17 cellular contexts compared by ENCODE assay signal in the genomic region with DNA sequence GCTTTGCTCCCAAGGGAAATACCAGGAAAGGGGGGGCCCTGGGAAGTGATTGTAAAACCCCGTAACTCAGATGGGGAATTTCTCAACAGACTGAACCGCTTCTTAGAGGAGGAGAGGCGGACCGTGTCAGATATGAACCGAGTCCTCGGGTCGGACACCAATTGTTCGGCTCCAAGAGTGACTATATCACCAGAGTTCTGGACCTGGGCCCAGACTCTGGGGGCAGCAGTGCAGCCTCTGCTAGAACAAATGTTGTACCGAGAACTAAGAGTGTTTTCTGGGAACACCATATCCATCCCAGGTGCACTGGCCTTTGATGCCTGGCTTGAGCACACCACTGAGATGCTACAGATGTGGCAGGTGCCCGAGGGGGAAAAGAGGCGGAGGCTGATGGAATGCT. TPM values are rescaled to one million over a fixed set of nuclear protein-coding genes. Genes with fewer than 3 reads are reported as not detected.
DNase-seq lines count a peak whose midpoint lies in the region; ATAC-seq and TF ChIP-seq lines count a peak whose summit lies in the region.
"Had no signal": no experiment of that assay in that cellular context is flagged by ENCODE, and none has a peak within 500 bp of the region (broad histone marks: within the 10 kb centered on the region; RNA-seq: fewer than 3 reads in every experiment).

No MANE protein-coding gene starts in this region.

- no peak overlapping the region for H3K27ac ChIP-seq in left lung
- H3K27ac ChIP-seq: HL-60, Peyer's patch had no signal

- CTCF ChIA-PET in Calu3 (lab: Charles Lee) = no interaction called here

- peaks cover 4% of the 10 kb centered on the region for H3K36me3 ChIP-seq in NT2/D1 (ENCODE audit: insufficient read depth, insufficient read length, low read length)
- H3K36me3 ChIP-seq in left lung = no peaks in the 10 kb centered on the region
- H3K36me3 ChIP-seq: Peyer's patch had no signal

- H3K27ac Mint-ChIP-seq in mesothelial cell of epicardium (no peak overlapping the region), type B pancreatic cell (no peak overlapping the region), Calu3 (ENCODE audit: unreplicated experiment) (no peak overlapping the region)

- no TSS peak for BruUV-seq in Calu3 (replicated peaks; lab: Mats Ljungman, UMichigan)

- intact Hi-C loops in left cardiac atrium (cut with DNase I) = no loop called here
- intact Hi-C loops in left ventricle myocardium superior (cut with micrococcal nuclease) = no loop called here
- intact Hi-C loops in left lung (cut with DNase I) = no loop called here
- intact Hi-C loops in Calu3 (cut with micrococcal nuclease; ENCODE audit: unreplicated experiment) = no loop called here

- DNase-seq in left cardiac atrium (peak; percentile 23), left ventricle myocardium superior (no peak), NT2/D1 (ENCODE audit: low read depth, low spot score) (no peak), mesothelial cell of epicardium (ENCODE audit: low spot score in 2 of 2, unreplicated experiment in 2 of 2) (no peak), type B pancreatic cell (ENCODE audit: extremely low spot score, unreplicated experiment) (no peak), left lung (no peak), Calu3 (no peak), RPMI8226 (no peak)
- DNase-seq: CD8-positive, alpha-beta memory T cell; DMS 273 treated with DMSO at 0.1 percent for 48 hours; KBM-7; NCI-H1694 treated with DMSO at 0.1 percent for 48 hours; NCI-H226; NCI-H748 treated with DMSO at 0.1 percent for 48 hours; Peyer's patch; SHP77 had no signal

- H3K4me1 ChIP-seq in NT2/D1 (ENCODE audit: insufficient read depth, insufficient read length) = no peaks in the 10 kb centered on the region
- H3K4me1 ChIP-seq in left lung = no peaks in the 10 kb centered on the region
- H3K4me1 ChIP-seq: Peyer's patch had no signal

- no peak for TF ChIP-seq CTCF in mesothelial cell of epicardium (IDR thresholded peaks at IDR 0.05; ENCODE audit: unreplicated experiment)
- no peak for TF ChIP-seq CTCF in type B pancreatic cell (conservative IDR thresholded peaks at IDR 0.05)
- TF ChIP-seq CTCF in left lung (IDR thresholded peaks at IDR 0.05) = no peak
- no peak for TF ChIP-seq CTCF in Calu3 (IDR thresholded peaks at IDR 0.05; ENCODE audit: unreplicated experiment)

- no peaks in the 10 kb centered on the region for H3K9me3 ChIP-seq in NT2/D1 (ENCODE audit: insufficient read depth, low read length)
- H3K9me3 ChIP-seq in left lung = no peaks in the 10 kb centered on the region
- H3K9me3 ChIP-seq: Peyer's patch had no signal

- H3K4me1 Mint-ChIP-seq in mesothelial cell of epicardium (peaks cover 8% of the 10 kb centered on the region), type B pancreatic cell (ENCODE audit: unreplicated experiment) (peaks cover 4% of the 10 kb centered on the region), Calu3 (ENCODE audit: low read depth, unreplicated experiment) (no peaks in the 10 kb centered on the region)

- H3K9me3 Mint-ChIP-seq in mesothelial cell of epicardium (peaks cover 11% of the 10 kb centered on the region), type B pancreatic cell (no peaks in the 10 kb centered on the region), Calu3 (ENCODE audit: low read depth, unreplicated experiment) (no peaks in the 10 kb centered on the region)

- H3K27me3 ChIP-seq in NT2/D1 (ENCODE audit: insufficient read depth, insufficient read length) (no peaks in the 10 kb centered on the region), left lung (peaks cover 6 to 36% of the 10 kb centered on the region in 2 donors)
- H3K27me3 ChIP-seq: Peyer's patch had no signal

- H3K36me3 Mint-ChIP-seq in mesothelial cell of epicardium = no peaks in the 10 kb centered on the region
- no peaks in the 10 kb centered on the region for H3K36me3 Mint-ChIP-seq in type B pancreatic cell
- H3K36me3 Mint-ChIP-seq in Calu3 (ENCODE audit: insufficient read depth, unreplicated experiment) = no peaks in the 10 kb centered on the region

- H3K9ac ChIP-seq in NT2/D1 (ENCODE audit: insufficient read length, low read depth) = no peak overlapping the region

- H3K4me3 Mint-ChIP-seq in mesothelial cell of epicardium (peak overlapping the region; percentile 42), type B pancreatic cell (peak overlapping the region; percentile 65), Calu3 (ENCODE audit: low read depth, unreplicated experiment) (no peak overlapping the region)
- H3K4me3 Mint-ChIP-seq: CD8-positive, alpha-beta memory T cell had no signal

- ATAC-seq in left cardiac atrium (no peak), left ventricle myocardium superior (no peak), left lung (no peak)

- H3K27me3 Mint-ChIP-seq in mesothelial cell of epicardium (ENCODE audit: low read depth) (peaks cover 14% of the 10 kb centered on the region), type B pancreatic cell (peaks cover 7% of the 10 kb centered on the region), Calu3 (ENCODE audit: unreplicated experiment) (peaks cover 34% of the 10 kb centered on the region)

- H3K4me3 ChIP-seq in NT2/D1 (ENCODE audit: insufficient read length, low read depth) (peak overlapping the region; percentile 18), left lung (no peak overlapping the region)

RNA-seq across cellular contexts. Expression of a gene that starts 1.0 kb away (rescaled TPM):
- 1 to 10 TPM in 1 of 2 donors, under 1 TPM in 1; 0.71 to 1.9 TPM for total RNA-seq in left cardiac atrium
- total RNA-seq in left ventricle myocardium superior = 1.8 TPM
- 10.3 to 11.1 TPM (median 10.7 TPM) in 3 replicates for total RNA-seq in mesothelial cell of epicardium
- total RNA-seq in type B pancreatic cell (ENCODE audit: low replicate concordance) = 4.3 and 9.2 TPM in 2 replicates
- total RNA-seq in left lung = under 1 TPM; 0.12 to 0.13 TPM
- not detected in 2 replicates for total RNA-seq in Calu3 (2022)

RNA-seq across cellular contexts. Expression of a gene that starts 15.0 kb away (rescaled TPM):
- total RNA-seq in left cardiac atrium (1 to 10 TPM; 1.6 to 2.1 TPM), left ventricle myocardium superior (1.9 TPM), mesothelial cell of epicardium (4.9 to 5.2 TPM (median 5.1 TPM) in 3 replicates), type B pancreatic cell (ENCODE audit: low replicate concordance) (3.0 and 5.4 TPM in 2 replicates), left lung (1 to 10 TPM; 2.2 to 3.1 TPM), Calu3 (2022) (0.31 and 0.44 TPM in 2 replicates)
